Comparison of ENCODE assay signal across 12 cellular contexts in genomic region chr6:118679293-118679692, GRCh38. TPM values are rescaled to one million over a fixed set of nuclear protein-coding genes. Genes with fewer than 3 reads are reported as not detected.
DNase-seq lines count a peak whose midpoint lies in the region; ATAC-seq and TF ChIP-seq lines count a peak whose summit lies in the region.
"Had no signal": no experiment of that assay in that cellular context is flagged by ENCODE, and none has a peak within 500 bp of the region (broad histone marks: within the 10 kb centered on the region; RNA-seq: fewer than 3 reads in every experiment).

No MANE protein-coding gene starts in this region.

- H3K27ac Mint-ChIP-seq in CD4-positive, CD25-positive, alpha-beta regulatory T cell, result peak overlapping the region in 2 of 3 donors; percentile 28 to 45
- peak overlapping the region in 8 of 10 donors; percentile 11 to 89 (median 52) for H3K27ac Mint-ChIP-seq in naive thymus-derived CD8-positive, alpha-beta T cell

- H4K20me1 ChIP-seq in HCT116 (ENCODE audit: insufficient read depth) (no peaks in the 10 kb centered on the region), mammary epithelial cell (ENCODE audit: insufficient read depth, low read length) (no peaks in the 10 kb centered on the region)

- intact Hi-C loops in HCT116 (cut with micrococcal nuclease), result no loop called here
- intact Hi-C loops in mammary epithelial cell (cut with micrococcal nuclease), result no loop called here

- H3K27me3 Mint-ChIP-seq in CD4-positive, CD25-positive, alpha-beta regulatory T cell, result no peaks in the 10 kb centered on the region
- H3K27me3 Mint-ChIP-seq in naive thymus-derived CD8-positive, alpha-beta T cell, result no peaks in the 10 kb centered on the region
- H3K27me3 Mint-ChIP-seq: central memory CD8-positive, alpha-beta T cell had no signal

- in situ Hi-C loops in mammary epithelial cell (cut with MboI; ENCODE audit: low sequenced_read_pairs in 2 of 2), result no loop called here

- H3K79me2 ChIP-seq in HCT116 (ENCODE audit: insufficient read depth, low read length) (no peaks in the 10 kb centered on the region), mammary epithelial cell (ENCODE audit: insufficient read depth, low read length) (no peaks in the 10 kb centered on the region)

- H3K36me3 ChIP-seq in CD4-positive, CD25-positive, alpha-beta regulatory T cell (ENCODE audit: control insufficient read depth, insufficient read depth, low read length), result no peaks in the 10 kb centered on the region
- H3K36me3 ChIP-seq in HCT116 (ENCODE audit: control insufficient read depth in 1 of 2, insufficient read depth in 2 of 2, low read length in 2 of 2) (no peaks in the 10 kb centered on the region), mammary epithelial cell (ENCODE audit: insufficient read depth, low read length) (no peaks in the 10 kb centered on the region)
- H3K36me3 ChIP-seq: esophagus squamous epithelium had no signal

- no peak overlapping the region for H3K4me3 ChIP-seq in CD4-positive, CD25-positive, alpha-beta regulatory T cell (ENCODE audit: low read depth, low read length)
- H3K4me3 ChIP-seq in HCT116 (replicated peaks in 1 of 2; ENCODE audit: low read depth in 1 of 2, low read length in 2 of 2) (no peak overlapping the region), mammary epithelial cell (replicated peaks in 1 of 3; ENCODE audit: insufficient read depth in 1 of 3, low read depth in 2 of 3, low read length in 3 of 3) (no peak overlapping the region)
- H3K4me3 ChIP-seq: esophagus squamous epithelium had no signal

- ATAC-seq in CD4-positive, CD25-positive, alpha-beta regulatory T cell (ENCODE audit: low read depth in 2 of 2), result no peak
- ATAC-seq in HCT116, result no peak
- no peak for ATAC-seq in naive thymus-derived CD8-positive, alpha-beta T cell
- no peak for ATAC-seq in GM18873 (IDR thresholded peaks at IDR 0.05; ENCODE audit: low FRiP score, unreplicated experiment)
- no peak for ATAC-seq in HG03108 (IDR thresholded peaks at IDR 0.05; ENCODE audit: unreplicated experiment)
- ATAC-seq: right cardiac atrium had no signal

- no peaks in the 10 kb centered on the region for H3K9me2 ChIP-seq in HCT116 (ENCODE audit: insufficient read depth)

- peaks cover 21% of the 10 kb centered on the region for H3K36me3 Mint-ChIP-seq in CD4-positive, CD25-positive, alpha-beta regulatory T cell
- H3K36me3 Mint-ChIP-seq in naive thymus-derived CD8-positive, alpha-beta T cell, result peaks cover 0 to 23% (median 13%) of the 10 kb centered on the region in 3 donors

- 0% methylated on average over 1 of the region's 1 CpG for WGBS in mammary epithelial cell (ENCODE audit: low coverage, missing lambda C conversion rate)

- H3K4me3 Mint-ChIP-seq in CD4-positive, CD25-positive, alpha-beta regulatory T cell, result peak overlapping the region in 2 of 4 donors; percentile 47 to 57
- H3K4me3 Mint-ChIP-seq in naive thymus-derived CD8-positive, alpha-beta T cell, result peak overlapping the region in 5 of 10 donors; percentile 7 to 47 (median 22)
- H3K4me3 Mint-ChIP-seq: central memory CD8-positive, alpha-beta T cell had no signal

- dilution Hi-C loops in mammary epithelial cell (cut with HindIII; ENCODE audit: low sequenced_read_pairs), result no loop called here

- CTCF ChIA-PET in HCT116 (lab: Charles Lee), result no interaction called here
- CTCF ChIA-PET in mammary epithelial cell (lab: Charles Lee; ENCODE audit: low non-redundant PET), result no interaction called here

- 0 out of 2 replicates have a peak overlapping the region, but pooled peaks have one; percentile 14 for H3K4me2 ChIP-seq in HCT116 (ENCODE audit: low read length)
- H3K4me2 ChIP-seq in mammary epithelial cell (ENCODE audit: insufficient read depth, low read depth, low read length), result peak overlapping the region; percentile 66

- H3K27me3 ChIP-seq in CD4-positive, CD25-positive, alpha-beta regulatory T cell (ENCODE audit: control insufficient read depth, insufficient read depth, low read length), result no peaks in the 10 kb centered on the region
- H3K27me3 ChIP-seq in HCT116 (ENCODE audit: insufficient read depth, low read length) (no peaks in the 10 kb centered on the region), mammary epithelial cell (ENCODE audit: insufficient read depth, low read length) (no peaks in the 10 kb centered on the region)
- H3K27me3 ChIP-seq: esophagus squamous epithelium had no signal

- H3K9me3 Mint-ChIP-seq in CD4-positive, CD25-positive, alpha-beta regulatory T cell, result no peaks in the 10 kb centered on the region
- H3K9me3 Mint-ChIP-seq in naive thymus-derived CD8-positive, alpha-beta T cell, result peaks cover 0 to 12% (median 0%) of the 10 kb centered on the region in 9 donors
- H3K9me3 Mint-ChIP-seq: central memory CD8-positive, alpha-beta T cell had no signal

- DNase-seq in CD4-positive, CD25-positive, alpha-beta regulatory T cell, result no peak
- no peak for DNase-seq in HCT116 (ENCODE audit: low read depth, low spot score)
- peak; percentile 30 for DNase-seq in mammary epithelial cell
- no peak for DNase-seq in naive thymus-derived CD8-positive, alpha-beta T cell
- DNase-seq in NCI-H2171 (lab: John Stamatoyannopoulos, UW), result no peak
- DNase-seq: esophagus squamous epithelium, MV-4-11, NCI-H510A treated with DMSO at 0.1 percent for 48 hours, right cardiac atrium had no signal

- H3K4me1 Mint-ChIP-seq in CD4-positive, CD25-positive, alpha-beta regulatory T cell, result peaks cover 52 to 76% (median 55%) of the 10 kb centered on the region in 4 donors
- peaks cover 45 to 77% (median 70%) of the 10 kb centered on the region in 4 donors for H3K4me1 Mint-ChIP-seq in naive thymus-derived CD8-positive, alpha-beta T cell

- no peak overlapping the region for H3K27ac ChIP-seq in CD4-positive, CD25-positive, alpha-beta regulatory T cell (ENCODE audit: insufficient read depth, low read length, poor library complexity, severe bottlenecking)
- H3K27ac ChIP-seq in HCT116 (ENCODE audit: low read depth, low read length) (no peak overlapping the region), mammary epithelial cell (ENCODE audit: insufficient read depth, low read depth, low read length) (peak overlapping the region; percentile 46)
- H3K27ac ChIP-seq: esophagus squamous epithelium had no signal

- no peak for TF ChIP-seq POLR2A in HCT116 (IDR thresholded peaks at IDR 0.05; ENCODE audit: borderline replicate concordance, extremely low read depth, insufficient read depth, insufficient read length)

- H3K9ac ChIP-seq in HCT116 (ENCODE audit: low read length), result no peak overlapping the region
- no peak overlapping the region for H3K9ac ChIP-seq in mammary epithelial cell (ENCODE audit: insufficient read depth, low read length)

- no peak for TF ChIP-seq RAD21 in HCT116 (IDR thresholded peaks at IDR 0.05; ENCODE audit: low read depth)

- H3K4me1 ChIP-seq in CD4-positive, CD25-positive, alpha-beta regulatory T cell (ENCODE audit: control insufficient read depth, insufficient read depth, low read length, poor library complexity, severe bottlenecking), result peaks cover 28% of the 10 kb centered on the region
- H3K4me1 ChIP-seq in HCT116 (ENCODE audit: control insufficient read depth in 1 of 2, insufficient read depth in 2 of 2, low read length in 2 of 2), result peaks cover 0 to 7% of the 10 kb centered on the region in 2 experiments; a peak in 1 of 4 replicates
- H3K4me1 ChIP-seq in mammary epithelial cell (ENCODE audit: insufficient read depth, low read length), result peaks cover 29% of the 10 kb centered on the region

- POLR2A ChIA-PET in HCT116 (lab: Charles Lee), result no interaction called here
- POLR2A ChIA-PET in naive thymus-derived CD8-positive, alpha-beta T cell (lab: Charles Lee), result interaction anchor here (0.5 to 1.5 kb wide), 2 partner anchors 9 to 47 kb away, joined by 3 to 5 read pairs; no protein-coding TSS in a partner anchor

- H3K9me3 ChIP-seq in CD4-positive, CD25-positive, alpha-beta regulatory T cell (ENCODE audit: control insufficient read depth in 2 of 2, low read length in 2 of 2), result no peaks in the 10 kb centered on the region
- H3K9me3 ChIP-seq in HCT116 (ENCODE audit: control insufficient read depth in 1 of 2, insufficient read depth in 1 of 2, low read depth in 1 of 2, low read length in 2 of 2), result no peaks in the 10 kb centered on the region
- H3K9me3 ChIP-seq in mammary epithelial cell (replicated peaks; ENCODE audit: insufficient read depth, low read length), result no peaks in the 10 kb centered on the region
- H3K9me3 ChIP-seq: esophagus squamous epithelium had no signal

- TF ChIP-seq CTCF in HCT116 (IDR thresholded peaks at IDR 0.05 in 2 of 3, conservative IDR thresholded peaks at IDR 0.05 in 1 of 3; ENCODE audit: borderline replicate concordance in 1 of 3, insufficient read depth in 1 of 3, low read depth in 2 of 3, low read length in 2 of 3) (no peak), mammary epithelial cell (conservative IDR thresholded peaks at IDR 0.05 in 1 of 2, IDR thresholded peaks at IDR 0.05 in 1 of 2; ENCODE audit: extremely low read depth in 1 of 2, insufficient read depth in 1 of 2, low read depth in 1 of 2, low read length in 2 of 2) (no peak)

- RAD21 ChIA-PET in HCT116 (lab: Charles Lee; ENCODE audit: low non-redundant PET in 1 of 2, low total read pairs in 2 of 2, uncharacterized antibody in 2 of 2, unreplicated experiment in 2 of 2), result no interaction called here

- BruUV-seq in HCT116 (replicated peaks; lab: Mats Ljungman, UMichigan) (no TSS peak), mammary epithelial cell (replicated peaks; lab: Mats Ljungman, UMichigan) (no TSS peak)

- H2AFZ ChIP-seq in HCT116 (ENCODE audit: low read depth, low read length, poor library complexity, severe bottlenecking), result no peak overlapping the region
- H2AFZ ChIP-seq in mammary epithelial cell (ENCODE audit: low read depth, low read length), result no peak overlapping the region

TF ChIP-seq in HCT116, 20 proteins besides CTCF, POLR2A, EP300 and RAD21 (continues in another document):
- TF ChIP-seq SP1 (IDR thresholded peaks at IDR 0.05; ENCODE audit: low read depth), result no peak
- TF ChIP-seq CBX3 (IDR thresholded peaks at IDR 0.05; ENCODE audit: low read depth), result no peak
- TF ChIP-seq ELF1 (IDR thresholded peaks at IDR 0.05; ENCODE audit: borderline replicate concordance, low read depth), result no peak
- no peak for TF ChIP-seq ZFX (IDR thresholded peaks at IDR 0.05)
- no peak for TF ChIP-seq TCF7L2 (IDR thresholded peaks at IDR 0.05; ENCODE audit: borderline replicate concordance, extremely low read depth, insufficient read depth, insufficient read length)
- TF ChIP-seq SIN3A (IDR thresholded peaks at IDR 0.05; ENCODE audit: low read depth), result no peak
- no peak for TF ChIP-seq ATF3 (IDR thresholded peaks at IDR 0.05)

RNA-seq across cellular contexts. Expression of gene CEP85L, which starts 27.9 kb away (rescaled TPM):
- 96.4 TPM for total RNA-seq in CD4-positive, CD25-positive, alpha-beta regulatory T cell
- 10 to 100 TPM; 19.3 to 32.0 (median 26.5) TPM for polyA plus RNA-seq in CD4-positive, CD25-positive, alpha-beta regulatory T cell
- total RNA-seq in HCT116 (2021; ENCODE audit: unreplicated experiment) (4.9 TPM), mammary epithelial cell (10 to 100 TPM; 10.6 to 23.3 TPM)
- polyA plus RNA-seq in HCT116 (2012), result 1.2 and 1.6 TPM in 2 replicates
- polyA plus RNA-seq in mammary epithelial cell, result 2.3 TPM
- 20.8 TPM for polyA minus RNA-seq in mammary epithelial cell
- 10 to 100 TPM; 70.9 to 73.6 TPM for total RNA-seq in naive thymus-derived CD8-positive, alpha-beta T cell
- polyA plus RNA-seq in naive thymus-derived CD8-positive, alpha-beta T cell, result 10 to 100 TPM; 31.1 to 50.0 (median 47.5) TPM
